Comparison of ENCODE assay signal across 8 cellular contexts in genomic region chr15:59371458-59372351, GRCh38. TPM values are rescaled to one million over a fixed set of nuclear protein-coding genes. Genes with fewer than 3 reads are reported as not detected.
DNase-seq lines count a peak whose midpoint lies in the region; ATAC-seq and TF ChIP-seq lines count a peak whose summit lies in the region.

No MANE protein-coding gene starts in this region.

- TF ChIP-seq POLR2A in GM18505 (IDR thresholded peaks at IDR 0.05; ENCODE audit: borderline replicate concordance, extremely low read depth, insufficient read depth, insufficient read length), result peak; percentile 23
- no peak for TF ChIP-seq POLR2A in erythroblast (IDR thresholded peaks at IDR 0.05; ENCODE audit: low read length)

- H3K9me3 ChIP-seq in AG04450 (ENCODE audit: control insufficient read depth, insufficient read depth, low read length), result no peaks in the 10 kb centered on the region; the same call in 1 of the 2 replicates

- ATAC-seq in GM18505 (IDR thresholded peaks at IDR 0.05; ENCODE audit: unreplicated experiment) (no peak), HG03432 (IDR thresholded peaks at IDR 0.05; ENCODE audit: unreplicated experiment) (peak; percentile 46), GM21360 (IDR thresholded peaks at IDR 0.05; ENCODE audit: unreplicated experiment) (no peak)

- peaks cover 19% of the 10 kb centered on the region for H3K4me1 Mint-ChIP-seq in neural crest cell

- H3K27ac ChIP-seq in AG04450 (ENCODE audit: low read depth, low read length), result peak overlapping the region; percentile 98

- peak overlapping the region; percentile 97 for H3K4me3 Mint-ChIP-seq in neural crest cell

- H3K27me3 ChIP-seq in AG04450 (ENCODE audit: control insufficient read depth, insufficient read depth, low read length), result no peaks in the 10 kb centered on the region

- no peaks in the 10 kb centered on the region for H3K36me3 Mint-ChIP-seq in neural crest cell (ENCODE audit: low read depth)

- no peaks in the 10 kb centered on the region for H3K9me3 Mint-ChIP-seq in neural crest cell

- POLR2A ChIA-PET in AG04450 (lab: Yijun Ruan, JAX), result interaction anchor here (0.6 to 1.3 kb wide), 6 partner anchors 77 to 156 kb away, joined by 3 to 10 read pairs (median 4); no protein-coding TSS in a partner anchor

- H3K27ac Mint-ChIP-seq in neural crest cell (ENCODE audit: unreplicated experiment), result no peak overlapping the region

- CTCF ChIA-PET in AG04450 (lab: Charles Lee), result interaction anchor here (0.6 to 1.4 kb wide), 3 partner anchors 37 to 125 kb away, joined by 3 to 11 read pairs (median 4); no protein-coding TSS in a partner anchor

- peak overlapping the region; percentile 81 for H3K4me3 ChIP-seq in AG04450 (ENCODE audit: low read depth, low read length)
- H3K4me3 ChIP-seq in foreskin fibroblast (ENCODE audit: low read depth in 1 of 2, low read length in 2 of 2), result peak overlapping the region; percentile 84 to 91

- H3K27me3 Mint-ChIP-seq in neural crest cell (ENCODE audit: low read depth), result peaks cover 32% of the 10 kb centered on the region

- DNase-seq in AG04450 (ENCODE audit: low read depth, low spot score) (no peak), foreskin fibroblast (peak in 1 of 2 donors; percentile 65), neural crest cell (ENCODE audit: low read depth, low spot score) (no peak), erythroblast (lab: John Stamatoyannopoulos, UW) (no peak)
- peak; percentile 5 to 9 for DNase-seq in activated CD4-positive, alpha-beta T cell treated with anti-CD3 and anti-CD28 coated beads, Interleukin-2, amount 50 U/mL, for 48 hours

- TF ChIP-seq CTCF in AG04450 (IDR thresholded peaks at IDR 0.05; ENCODE audit: low read depth, low read length) (no peak), foreskin fibroblast (IDR thresholded peaks at IDR 0.05; ENCODE audit: low read depth, low read length) (no peak), neural crest cell (conservative IDR thresholded peaks at IDR 0.05) (no peak)

RNA-seq across cellular contexts. Expression of gene MYO1E, which starts 1.0 kb away (rescaled TPM):
- 44.6 and 49.1 TPM in 2 replicates for polyA plus RNA-seq in AG04450 (2011; rRNA removed)
- polyA minus RNA-seq in AG04450 (2011; rRNA and poly(A)+ RNA removed), result 47.1 and 58.5 TPM in 2 replicates
- total RNA-seq in neural crest cell, result 26.1 and 34.5 TPM in 2 replicates

Comparison
In these comparisons a context has a peak if more than half of its experiments do, and no peak if none do; other contexts are left out.
1. DNase-seq: peak in activated CD4-positive, alpha-beta T cell treated with anti-CD3 and anti-CD28 coated beads, Interleukin-2, amount 50 U/mL, for 48 hours (2 of 2); none in AG04450 (single experiment), neural crest cell (single experiment) and erythroblast (0 of 2).